Comparison of ENCODE assay signal across 18 cellular contexts in the genomic region with DNA sequence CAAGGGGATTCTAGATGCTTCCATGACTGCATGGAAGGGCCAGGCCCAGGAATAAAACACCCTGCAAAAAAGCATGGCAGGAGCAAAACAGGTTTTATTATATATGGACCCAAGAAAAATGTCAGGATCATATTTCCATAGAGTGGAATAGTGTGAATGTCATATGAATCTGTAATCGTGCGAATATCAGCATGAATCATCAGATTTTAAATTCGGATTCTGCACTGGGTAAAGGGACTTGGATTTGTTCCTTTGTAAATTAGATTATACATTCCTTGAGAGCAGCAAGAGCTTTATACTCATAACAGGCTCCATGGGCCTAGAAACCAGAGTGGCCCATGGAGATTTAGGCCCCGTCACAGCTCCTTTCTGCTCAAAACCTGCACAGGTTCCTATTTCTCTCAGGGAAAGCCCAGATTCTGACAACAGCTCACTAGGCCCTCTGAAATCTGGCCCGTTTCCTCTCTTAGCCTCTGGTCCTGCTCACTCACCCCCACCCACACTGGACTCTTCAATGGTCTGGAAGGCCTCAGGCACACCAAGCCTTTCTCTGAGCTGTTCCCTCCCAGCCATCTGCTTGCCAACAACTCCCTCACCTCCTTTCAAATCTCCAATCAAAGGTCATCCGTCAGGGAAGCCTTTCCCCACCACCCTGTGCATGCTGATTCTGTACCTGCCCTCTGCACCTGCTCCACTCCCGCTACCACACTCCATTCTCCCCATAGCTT.
DNase-seq lines count a peak whose midpoint lies in the region; ATAC-seq and FAIRE-seq lines count a peak whose summit lies in the region.
"Had no signal": no experiment of that assay in that cellular context is flagged by ENCODE, and none has a peak within 500 bp of the region (broad histone marks: within the 10 kb centered on the region; RNA-seq: fewer than 3 reads in every experiment).

No MANE protein-coding gene starts in this region.

- POLR2A ChIA-PET in activated CD4-positive, alpha-beta T cell treated with anti-CD3 and anti-CD28 coated beads for 36 hours (lab: Charles Lee), result no interaction called here

- peak overlapping the region; percentile 86 for H3K27ac Mint-ChIP-seq in activated CD4-positive, alpha-beta T cell treated with anti-CD3 and anti-CD28 coated beads for 36 hours

- intact Hi-C loops in activated CD4-positive, alpha-beta T cell treated with anti-CD3 and anti-CD28 coated beads for 36 hours (cut with DNase I, micrococcal nuclease), result no loop called here
- intact Hi-C loops in Right ventricle myocardium superior (cut with DNase I) (no loop called here), sciatic nerve (cut with DNase I) (no loop called here)

- ATAC-seq in activated CD4-positive, alpha-beta T cell treated with anti-CD3 and anti-CD28 coated beads for 36 hours, result no peak
- ATAC-seq in Right ventricle myocardium superior (ENCODE audit: poor library complexity) (peak; percentile 78), sciatic nerve (no peak)
- ATAC-seq: upper lobe of right lung had no signal

- H3K4me3 Mint-ChIP-seq in activated CD4-positive, alpha-beta T cell treated with anti-CD3 and anti-CD28 coated beads for 36 hours, result no peak overlapping the region
- H3K4me3 Mint-ChIP-seq: central memory CD8-positive, alpha-beta T cell had no signal

- CTCF ChIA-PET in activated CD4-positive, alpha-beta T cell treated with anti-CD3 and anti-CD28 coated beads for 36 hours (lab: Charles Lee), result interaction anchor here (0.6 to 1.8 kb wide), 5 partner anchors 8 to 76 kb away, joined by 3 to 7 read pairs (median 3); a partner anchor contains a TSS

- H3K4me1 Mint-ChIP-seq in activated CD4-positive, alpha-beta T cell treated with anti-CD3 and anti-CD28 coated beads for 36 hours, result peaks cover 27% of the 10 kb centered on the region
- H3K4me1 Mint-ChIP-seq: central memory CD8-positive, alpha-beta T cell had no signal

- H3K9me3 Mint-ChIP-seq in activated CD4-positive, alpha-beta T cell treated with anti-CD3 and anti-CD28 coated beads for 36 hours (ENCODE audit: low read depth), result peaks cover 6% of the 10 kb centered on the region
- H3K9me3 Mint-ChIP-seq: central memory CD8-positive, alpha-beta T cell had no signal

- FAIRE-seq in frontal cortex (lab: Jason Lieb, UNC), result no peak
- FAIRE-seq: GM12891, RCC 7860 had no signal

- no peaks in the 10 kb centered on the region for H3K27me3 Mint-ChIP-seq in activated CD4-positive, alpha-beta T cell treated with anti-CD3 and anti-CD28 coated beads for 36 hours
- H3K27me3 Mint-ChIP-seq: central memory CD8-positive, alpha-beta T cell had no signal

- peaks cover 4% of the 10 kb centered on the region for H3K36me3 Mint-ChIP-seq in activated CD4-positive, alpha-beta T cell treated with anti-CD3 and anti-CD28 coated beads for 36 hours (ENCODE audit: low read depth)

- no peak for DNase-seq in activated CD4-positive, alpha-beta T cell treated with anti-CD3 and anti-CD28 coated beads for 36 hours
- DNase-seq in activated CD4-positive, alpha-beta T cell treated with anti-CD3 and anti-CD28 coated beads for 48 hours, result no peak
- DNase-seq in SW480 (ENCODE audit: low spot score), result peak; percentile 20
- DNase-seq in Right ventricle myocardium superior, result no peak
- peak; percentile 61 for DNase-seq in stromal cell of bone marrow (ENCODE audit: low read depth)
- no peak for DNase-seq in SHP77 treated with DMSO at 0.1 percent for 48 hours (lab: John Stamatoyannopoulos, UW)
- no peak for DNase-seq in sciatic nerve (ENCODE audit: low spot score)
- no peak for DNase-seq in frontal cortex (ENCODE audit: low spot score in 2 of 2)
- DNase-seq: activated T-cell treated with anti-CD3 and anti-CD28 coated beads, Interleukin-2, amount 50 U/mL, for 72 hours; DMS53; H7; islet precursor cell; NCI-H1048; NCI-H446 treated with DMSO at 0.1 percent for 48 hours; upper lobe of right lung had no signal

Comparison
In these comparisons a context has a peak if more than half of its experiments do, and no peak if none do; other contexts are left out.
1. DNase-seq: peak in SW480 (single experiment) and stromal cell of bone marrow (single experiment); none in activated CD4-positive, alpha-beta T cell treated with anti-CD3 and anti-CD28 coated beads for 36 hours (single experiment), activated CD4-positive, alpha-beta T cell treated with anti-CD3 and anti-CD28 coated beads for 48 hours (single experiment), Right ventricle myocardium superior (single experiment), SHP77 treated with DMSO at 0.1 percent for 48 hours (single experiment), sciatic nerve (single experiment) and frontal cortex (0 of 2).